In the genomic region with DNA sequence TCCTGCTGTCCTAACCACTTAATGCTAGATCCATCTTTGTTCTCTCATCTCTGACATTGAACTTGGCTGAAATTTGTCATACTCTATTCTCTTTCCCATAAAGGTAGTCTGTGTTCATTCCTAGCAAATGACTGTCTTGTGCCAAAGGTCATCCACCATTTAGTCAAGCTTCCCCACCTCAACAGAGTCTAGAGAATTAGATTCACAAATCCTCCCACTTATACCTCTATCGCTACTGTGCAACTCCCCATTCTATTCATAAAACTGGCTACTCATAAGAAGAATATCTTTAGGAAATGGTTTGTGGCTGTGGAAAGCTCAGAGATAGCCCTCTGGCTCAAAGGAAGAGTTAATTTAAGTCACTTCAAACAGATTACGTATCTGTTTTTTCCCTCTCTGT, we compare ENCODE assay signal across 19 cellular contexts. TPM values are rescaled to one million over a fixed set of nuclear protein-coding genes. Genes with fewer than 3 reads are reported as not detected.
DNase-seq lines count a peak whose midpoint lies in the region; ATAC-seq lines count a peak whose summit lies in the region.
"Had no signal": no experiment of that assay in that cellular context is flagged by ENCODE, and none has a peak within 500 bp of the region (broad histone marks: within the 10 kb centered on the region; RNA-seq: fewer than 3 reads in every experiment).

No MANE protein-coding gene starts in this region.

- peaks cover 80% of the 10 kb centered on the region for H3K4me1 Mint-ChIP-seq in activated T-cell treated with anti-CD3 and anti-CD28 coated beads, Interleukin-2, amount 50 U/mL, for 4 hours (ENCODE audit: low read depth)
- H3K4me1 Mint-ChIP-seq in T-helper 17 cell, result peaks cover 60% of the 10 kb centered on the region
- peaks cover 56% of the 10 kb centered on the region for H3K4me1 Mint-ChIP-seq in dendritic cell treated with granulocyte-macrophage colony-stimulating factor and Interleukin-4, amounts not matched to agents 40 ng/mL and 50 ng/mL, for 4 days (ENCODE audit: low read depth)
- peaks cover 52% of the 10 kb centered on the region for H3K4me1 Mint-ChIP-seq in stimulated activated memory B cell treated with anti-CD40 and anti-IgM and Interleukin-4, amounts not matched to agents 10 μg/mL and 1 μg/mL and 100 μg/mL, for 72 hours

- ATAC-seq in activated T-cell treated with anti-CD3 and anti-CD28 coated beads, Interleukin-2, amount 50 U/mL, for 4 hours, result peak; percentile 65 to 80
- ATAC-seq in T-helper 17 cell (no peak), GM19467 (IDR thresholded peaks at IDR 0.05; ENCODE audit: unreplicated experiment) (no peak), HG03196 (IDR thresholded peaks at IDR 0.05; ENCODE audit: unreplicated experiment) (no peak), GM19395 (IDR thresholded peaks at IDR 0.05; ENCODE audit: unreplicated experiment) (no peak)
- ATAC-seq in stimulated activated memory B cell treated with anti-CD40 and anti-IgM and Interleukin-4, amounts not matched to agents 10 μg/mL and 1 μg/mL and 100 μg/mL, for 72 hours, result no peak
- ATAC-seq: heart left ventricle had no signal

- H3K9me3 Mint-ChIP-seq in activated T-cell treated with anti-CD3 and anti-CD28 coated beads, Interleukin-2, amount 50 U/mL, for 4 hours, result no peaks in the 10 kb centered on the region
- peaks cover 27% of the 10 kb centered on the region for H3K9me3 Mint-ChIP-seq in dendritic cell treated with granulocyte-macrophage colony-stimulating factor and Interleukin-4, amounts not matched to agents 40 ng/mL and 50 ng/mL, for 4 days
- H3K9me3 Mint-ChIP-seq in stimulated activated memory B cell treated with anti-CD40 and anti-IgM and Interleukin-4, amounts not matched to agents 10 μg/mL and 1 μg/mL and 100 μg/mL, for 72 hours, result peaks cover 13% of the 10 kb centered on the region

- no peaks in the 10 kb centered on the region for H3K9me3 ChIP-seq in T-helper 17 cell (ENCODE audit: control insufficient read depth, low read length, poor library complexity, severe bottlenecking)
- H3K9me3 ChIP-seq: heart left ventricle, neutrophil, suprapubic skin, vagina had no signal

- peak overlapping the region; percentile 56 for H3K4me3 Mint-ChIP-seq in activated T-cell treated with anti-CD3 and anti-CD28 coated beads, Interleukin-2, amount 50 U/mL, for 4 hours
- H3K4me3 Mint-ChIP-seq in T-helper 17 cell, result no peak overlapping the region
- H3K4me3 Mint-ChIP-seq in dendritic cell treated with granulocyte-macrophage colony-stimulating factor and Interleukin-4, amounts not matched to agents 40 ng/mL and 50 ng/mL, for 4 days, result no peak overlapping the region
- H3K4me3 Mint-ChIP-seq in stimulated activated memory B cell treated with anti-CD40 and anti-IgM and Interleukin-4, amounts not matched to agents 10 μg/mL and 1 μg/mL and 100 μg/mL, for 72 hours, result no peak overlapping the region

- intact Hi-C loops in dendritic cell treated with granulocyte-macrophage colony-stimulating factor and Interleukin-4, amounts not matched to agents 40 ng/mL and 50 ng/mL, for 4 days (cut with micrococcal nuclease), result no loop called here

- no peaks in the 10 kb centered on the region for H3K27me3 Mint-ChIP-seq in activated T-cell treated with anti-CD3 and anti-CD28 coated beads, Interleukin-2, amount 50 U/mL, for 4 hours (ENCODE audit: low read depth)
- H3K27me3 Mint-ChIP-seq in T-helper 17 cell, result no peaks in the 10 kb centered on the region
- H3K27me3 Mint-ChIP-seq in dendritic cell treated with granulocyte-macrophage colony-stimulating factor and Interleukin-4, amounts not matched to agents 40 ng/mL and 50 ng/mL, for 4 days, result no peaks in the 10 kb centered on the region
- H3K27me3 Mint-ChIP-seq in stimulated activated memory B cell treated with anti-CD40 and anti-IgM and Interleukin-4, amounts not matched to agents 10 μg/mL and 1 μg/mL and 100 μg/mL, for 72 hours, result no peaks in the 10 kb centered on the region

- H3K36me3 Mint-ChIP-seq in activated T-cell treated with anti-CD3 and anti-CD28 coated beads, Interleukin-2, amount 50 U/mL, for 4 hours (ENCODE audit: insufficient read depth), result peaks cover 5% of the 10 kb centered on the region
- peaks cover 5% of the 10 kb centered on the region for H3K36me3 Mint-ChIP-seq in T-helper 17 cell (ENCODE audit: low read depth)
- peaks cover 21% of the 10 kb centered on the region for H3K36me3 Mint-ChIP-seq in dendritic cell treated with granulocyte-macrophage colony-stimulating factor and Interleukin-4, amounts not matched to agents 40 ng/mL and 50 ng/mL, for 4 days (ENCODE audit: low read depth)
- peaks cover 11% of the 10 kb centered on the region for H3K36me3 Mint-ChIP-seq in stimulated activated memory B cell treated with anti-CD40 and anti-IgM and Interleukin-4, amounts not matched to agents 10 μg/mL and 1 μg/mL and 100 μg/mL, for 72 hours

- peak overlapping the region; percentile 70 for H3K27ac Mint-ChIP-seq in T-helper 17 cell
- peak overlapping the region; percentile 35 for H3K27ac Mint-ChIP-seq in dendritic cell treated with granulocyte-macrophage colony-stimulating factor and Interleukin-4, amounts not matched to agents 40 ng/mL and 50 ng/mL, for 4 days
- peak overlapping the region; percentile 54 for H3K27ac Mint-ChIP-seq in stimulated activated memory B cell treated with anti-CD40 and anti-IgM and Interleukin-4, amounts not matched to agents 10 μg/mL and 1 μg/mL and 100 μg/mL, for 72 hours

- DNase-seq in activated T-cell treated with anti-CD3 and anti-CD28 coated beads, Interleukin-2, amount 50 U/mL, for 4 hours, result no peak
- DNase-seq in activated T-cell treated with anti-CD3 and anti-CD28 coated beads for 4 hours (no peak), T-helper 17 cell (no peak)
- DNase-seq: activated gamma-delta T cell treated with Interleukin-2 at 50 U/mL for 16 hours, DMS 273 treated with DMSO at 0.1 percent for 48 hours, heart left ventricle, NCI-H1092, NCI-H2029, PC-9, SHP77 treated with DMSO at 0.1 percent for 48 hours, WERI-Rb-1 had no signal

RNA-seq across cellular contexts. Expression of a gene that starts 59.7 kb away (rescaled TPM):
- total RNA-seq in activated T-cell treated with anti-CD3 and anti-CD28 coated beads, Interleukin-2, amount 50 U/mL, for 4 hours, result 100 to 1,000 TPM; 343 to 376 (median 347) TPM
- total RNA-seq in T-helper 17 cell, result 100 to 1,000 TPM; 641 to 725 TPM

Comparison
In these comparisons a context has a peak if more than half of its experiments do, and no peak if none do; other contexts are left out.
1. ATAC-seq: peak in activated T-cell treated with anti-CD3 and anti-CD28 coated beads, Interleukin-2, amount 50 U/mL, for 4 hours (2 of 2); none in T-helper 17 cell (single experiment), stimulated activated memory B cell treated with anti-CD40 and anti-IgM and Interleukin-4, amounts not matched to agents 10 μg/mL and 1 μg/mL and 100 μg/mL, for 72 hours (single experiment), GM19467 (single experiment), HG03196 (single experiment) and GM19395 (single experiment).
2. Peak in every context shown above with its lines, with median percentiles within 50 percentile points of each other: H3K27ac Mint-ChIP-seq.